16 cellular contexts compared by ENCODE assay signal in the genomic region with DNA sequence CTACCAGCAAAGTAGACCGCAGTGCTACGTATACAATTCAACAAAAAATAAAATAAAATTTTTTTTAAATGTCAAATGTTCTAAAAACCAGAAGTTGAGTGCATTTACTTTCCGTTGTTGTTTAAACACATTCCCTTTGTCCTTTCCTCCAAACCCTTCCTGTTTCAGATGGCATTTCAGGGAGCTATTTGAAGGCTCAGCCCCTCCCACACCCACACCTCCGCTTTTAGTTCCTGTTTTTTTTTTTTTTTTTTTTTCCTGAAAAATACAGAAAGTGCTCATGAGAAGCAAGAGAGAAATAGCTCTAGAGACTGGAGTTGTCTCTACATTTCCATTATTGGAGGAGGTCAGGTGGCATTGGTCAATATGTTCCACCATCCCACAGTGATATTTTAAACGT.
"Had no signal": no experiment of that assay in that cellular context is flagged by ENCODE, and none has a peak within 500 bp of the region (broad histone marks: within the 10 kb centered on the region; RNA-seq: fewer than 3 reads in every experiment).

No MANE protein-coding gene starts in this region.

- H3K36me3 ChIP-seq: prostate gland, right lobe of liver, transverse colon had no signal

- H3K9me3 ChIP-seq: prostate gland, right lobe of liver, transverse colon had no signal

- H3K4me1 ChIP-seq: prostate gland, right lobe of liver, transverse colon had no signal

- H3K4me3 ChIP-seq: lung, prostate gland, right lobe of liver, smooth muscle cell, transverse colon had no signal

- ATAC-seq: effector memory CD8-positive, alpha-beta T cell; right lobe of liver; stimulated activated naive CD8-positive, alpha-beta T cell treated with anti-CD3 and anti-CD28 coated beads, Interleukin-15, Interleukin-2, amounts not matched to agents 100 U/mL and 50 U/mL, for 24 hours; T-helper 17 cell had no signal

- DNase-seq: activated CD4-positive, CD25-positive, alpha-beta regulatory T cell treated with anti-CD3 and anti-CD28 coated beads, Interleukin-2, amount 50 U/mL, for 72 hours; activated naive CD8-positive, alpha-beta T cell treated with anti-CD3 and anti-CD28 coated beads, Interleukin-2, amount 10 ng/mL, durations not matched to agents 7 days and 5 days; anterior cingulate cortex; dermis blood vessel endothelial cell; effector memory CD8-positive, alpha-beta T cell; head of caudate nucleus; right lobe of liver; stimulated activated CD4-positive, alpha-beta T cell treated with anti-CD3 and anti-CD28 coated beads, Interleukin-4, amount 100 ng/mL, for 4 hours; stimulated activated CD8-positive, alpha-beta memory T cell treated with anti-CD3 and anti-CD28 coated beads, Interleukin-4, amount 100 ng/mL, for 48 hours; stimulated activated naive CD8-positive, alpha-beta T cell treated with anti-CD3 and anti-CD28 coated beads, Interleukin-15, Interleukin-2, amounts not matched to agents 100 U/mL and 50 U/mL, for 24 hours; T-helper 17 cell; transverse colon had no signal

- H3K27me3 ChIP-seq: right lobe of liver, transverse colon had no signal

- H3K27ac ChIP-seq: epithelial cell of prostate, prostate gland, right lobe of liver, transverse colon had no signal
